1 cellular context compared by ENCODE assay signal in the genomic region with DNA sequence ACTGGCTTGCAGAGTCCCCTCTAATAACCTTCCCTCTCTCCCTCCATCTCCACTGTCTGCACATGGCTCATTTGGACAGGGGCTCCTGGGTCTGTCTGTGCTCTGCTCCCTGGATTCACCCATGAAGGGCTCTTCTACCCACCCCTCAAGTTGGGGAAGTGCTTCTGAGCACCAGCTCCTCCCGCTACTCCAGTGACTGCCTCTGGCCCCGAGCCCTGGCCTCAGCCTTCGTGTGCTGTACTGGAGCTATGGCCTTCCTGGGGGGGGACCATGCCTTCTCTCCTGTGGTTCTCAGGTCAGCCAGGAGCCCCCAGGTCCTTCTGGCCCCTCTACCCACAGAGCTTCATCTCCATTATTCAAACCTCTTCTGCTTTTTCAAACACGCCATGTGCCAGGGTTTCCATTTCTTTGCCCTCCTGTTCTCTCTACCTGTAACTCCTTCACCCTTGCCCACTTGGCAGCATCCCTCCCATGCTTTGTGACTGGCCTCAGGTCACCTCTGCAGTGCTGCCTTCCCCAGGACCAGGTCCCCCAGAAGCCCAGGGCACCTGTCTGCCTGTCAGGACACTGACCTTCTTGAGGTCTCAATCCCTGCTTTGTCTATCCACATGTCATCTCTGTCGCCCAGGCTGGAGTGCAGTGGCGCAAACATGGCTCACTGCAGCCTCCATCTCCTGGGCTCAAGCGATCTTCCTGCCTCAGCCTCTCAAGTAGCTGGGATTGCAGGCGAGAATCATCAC.
TF ChIP-seq lines count a peak whose summit lies in the region.

No MANE protein-coding gene starts in this region.

TF ChIP-seq in IMR-90, 13 proteins besides CTCF, POLR2A, EP300 and RAD21:
- TF ChIP-seq ELK1 (IDR thresholded peaks at IDR 0.05; ENCODE audit: borderline replicate concordance, low read depth, low read length) (no peak), BHLHE40 (IDR thresholded peaks at IDR 0.05; ENCODE audit: low read depth, low read length) (no peak), RFX5 (IDR thresholded peaks at IDR 0.05; ENCODE audit: low read depth, low read length) (no peak), MAZ (IDR thresholded peaks at IDR 0.05; ENCODE audit: borderline replicate concordance, low read depth, low read length) (no peak), FOS (IDR thresholded peaks at IDR 0.05; ENCODE audit: low read depth, low read length) (no peak), MXI1 (IDR thresholded peaks at IDR 0.05; ENCODE audit: borderline replicate concordance, low read depth, low read length) (no peak), CEBPB (IDR thresholded peaks at IDR 0.05; ENCODE audit: low read depth, low read length) (no peak), USF2 (IDR thresholded peaks at IDR 0.05; ENCODE audit: low read depth, low read length) (no peak), SMC3 (IDR thresholded peaks at IDR 0.05; ENCODE audit: low read depth, low read length) (no peak), RCOR1 (IDR thresholded peaks at IDR 0.05; ENCODE audit: insufficient replicate concordance, low read length) (no peak), NFE2L2 (IDR thresholded peaks at IDR 0.05; ENCODE audit: low read depth, low read length) (no peak), CHD1 (IDR thresholded peaks at IDR 0.05; ENCODE audit: low read depth, low read length) (no peak), MAFK (IDR thresholded peaks at IDR 0.05; ENCODE audit: low read depth, low read length) (no peak)
